ENCODE assay signal across 9 cellular contexts in genomic region chr5:45521067-45521466, GRCh38.
DNase-seq lines count a peak whose midpoint lies in the region; ATAC-seq and TF ChIP-seq lines count a peak whose summit lies in the region.
"Had no signal": no experiment of that assay in that cellular context is flagged by ENCODE, and none has a peak within 500 bp of the region (broad histone marks: within the 10 kb centered on the region; RNA-seq: fewer than 3 reads in every experiment).

No MANE protein-coding gene starts in this region.

- H3K27ac Mint-ChIP-seq in endothelial cell (ENCODE audit: unreplicated experiment) (no peak overlapping the region), osteocyte (ENCODE audit: unreplicated experiment) (no peak overlapping the region)
- no peak overlapping the region for H3K27ac Mint-ChIP-seq in activated naive CD8-positive, alpha-beta T cell treated with anti-CD3 and anti-CD28 coated beads, Interleukin-2, amount 50 U/mL, for 24 hours

- H3K4me1 Mint-ChIP-seq in endothelial cell (ENCODE audit: unreplicated experiment) (peaks cover 2% of the 10 kb centered on the region), osteocyte (ENCODE audit: unreplicated experiment) (no peaks in the 10 kb centered on the region)
- no peaks in the 10 kb centered on the region for H3K4me1 Mint-ChIP-seq in activated naive CD8-positive, alpha-beta T cell treated with anti-CD3 and anti-CD28 coated beads, Interleukin-2, amount 50 U/mL, for 24 hours

- no peak for TF ChIP-seq CTCF in endothelial cell (IDR thresholded peaks at IDR 0.05; ENCODE audit: unreplicated experiment)
- TF ChIP-seq CTCF in osteocyte (IDR thresholded peaks at IDR 0.05): peak; percentile 17

- H3K9me3 Mint-ChIP-seq in endothelial cell (ENCODE audit: unreplicated experiment) (no peaks in the 10 kb centered on the region), osteocyte (ENCODE audit: unreplicated experiment) (no peaks in the 10 kb centered on the region)
- peaks cover 10% of the 10 kb centered on the region for H3K9me3 Mint-ChIP-seq in activated naive CD8-positive, alpha-beta T cell treated with anti-CD3 and anti-CD28 coated beads, Interleukin-2, amount 50 U/mL, for 24 hours

- DNase-seq in NCI-H2081 (lab: John Stamatoyannopoulos, UW): peak; percentile 58 to 62
- no peak for DNase-seq in NCI-H2081 treated with DMSO at 0.1 percent for 48 hours (lab: John Stamatoyannopoulos, UW)
- DNase-seq in NCI-H2196 treated with DMSO at 0.1 percent for 48 hours (lab: John Stamatoyannopoulos, UW; ENCODE audit: unreplicated experiment): peak; percentile 14
- DNase-seq in endothelial cell (ENCODE audit: low spot score): peak; percentile 67
- DNase-seq in osteocyte (ENCODE audit: extremely low spot score, unreplicated experiment): no peak
- no peak for DNase-seq in activated naive CD8-positive, alpha-beta T cell treated with anti-CD3 and anti-CD28 coated beads, Interleukin-2, amount 50 U/mL, for 24 hours
- no peak for DNase-seq in NCI-H187 treated with DMSO at 0.1 percent for 48 hours (lab: John Stamatoyannopoulos, UW)
- no peak for DNase-seq in T-helper 2 cell
- DNase-seq: effector CD4-positive, alpha-beta T cell had no signal

- H3K27me3 Mint-ChIP-seq in endothelial cell (ENCODE audit: unreplicated experiment) (no peaks in the 10 kb centered on the region), osteocyte (ENCODE audit: unreplicated experiment) (no peaks in the 10 kb centered on the region)
- no peaks in the 10 kb centered on the region for H3K27me3 Mint-ChIP-seq in activated naive CD8-positive, alpha-beta T cell treated with anti-CD3 and anti-CD28 coated beads, Interleukin-2, amount 50 U/mL, for 24 hours

- H3K4me3 Mint-ChIP-seq in endothelial cell (ENCODE audit: unreplicated experiment): no peak overlapping the region
- no peak overlapping the region for H3K4me3 Mint-ChIP-seq in osteocyte (ENCODE audit: unreplicated experiment)
- no peak overlapping the region for H3K4me3 Mint-ChIP-seq in activated naive CD8-positive, alpha-beta T cell treated with anti-CD3 and anti-CD28 coated beads, Interleukin-2, amount 50 U/mL, for 24 hours

- H3K36me3 Mint-ChIP-seq in endothelial cell (ENCODE audit: low read depth, unreplicated experiment): no peaks in the 10 kb centered on the region
- no peaks in the 10 kb centered on the region for H3K36me3 Mint-ChIP-seq in osteocyte (ENCODE audit: unreplicated experiment)
- no peaks in the 10 kb centered on the region for H3K36me3 Mint-ChIP-seq in activated naive CD8-positive, alpha-beta T cell treated with anti-CD3 and anti-CD28 coated beads, Interleukin-2, amount 50 U/mL, for 24 hours (ENCODE audit: low read depth)

- ATAC-seq in activated naive CD8-positive, alpha-beta T cell treated with anti-CD3 and anti-CD28 coated beads, Interleukin-2, amount 50 U/mL, for 24 hours: no peak

Comparison
In these comparisons a context has a peak if more than half of its experiments do, and no peak if none do; other contexts are left out.
1. DNase-seq: peak in NCI-H2081 (2 of 2), NCI-H2196 treated with DMSO at 0.1 percent for 48 hours (single experiment) and endothelial cell (single experiment); none in NCI-H2081 treated with DMSO at 0.1 percent for 48 hours (single experiment), osteocyte (single experiment), activated naive CD8-positive, alpha-beta T cell treated with anti-CD3 and anti-CD28 coated beads, Interleukin-2, amount 50 U/mL, for 24 hours (single experiment), NCI-H187 treated with DMSO at 0.1 percent for 48 hours (single experiment) and T-helper 2 cell (0 of 5).